1 cellular context compared by ENCODE assay signal in genomic region chr17:75978938-75979704, GRCh38.
TF ChIP-seq lines count a peak whose summit lies in the region.

Gene ACOX1 (minus strand): TSS chr17:75979166. CDS start chr17:75979073, 93 bp downstream.
Gene TEN1 (plus strand): TSS chr17:75979240. CDS start chr17:75986193, 6,953 bp downstream.

TF ChIP-seq in HepG2, 621 proteins besides CTCF, POLR2A, EP300 and RAD21 (continued from another document and continues in another):
- TF ChIP-seq ZNF281 (CRISPR knock-in tag; IDR thresholded peaks at IDR 0.05; ENCODE audit: borderline replicate concordance) (peak; percentile 64; the same call in 1 of the 2 replicates), LRRFIP1 (CRISPR knock-in tag; conservative IDR thresholded peaks at IDR 0.05) (no peak), FIP1L1 (IDR thresholded peaks at IDR 0.05; ENCODE audit: borderline replicate concordance, insufficient read depth, low read depth, low read length) (0 out of 2 replicates have a peak, but pooled peaks have one; percentile 31), SPEN (CRISPR knock-in tag; IDR thresholded peaks at IDR 0.05; ENCODE audit: low read depth) (peak; percentile 89), HMG20A (CRISPR knock-in tag; IDR thresholded peaks at IDR 0.05; ENCODE audit: borderline replicate concordance) (no peak; the same call in none of the 2 replicates), THRA (CRISPR knock-in tag; IDR thresholded peaks at IDR 0.05; ENCODE audit: borderline replicate concordance) (peak; percentile 64), TGIF2 (CRISPR knock-in tag; IDR thresholded peaks at IDR 0.05) (peak; percentile 64), NCOA1 (CRISPR knock-in tag; IDR thresholded peaks at IDR 0.05) (peak; percentile 78), ATF1 (CRISPR knock-in tag; IDR thresholded peaks at IDR 0.05) (peak; percentile 44; the same call in 1 of the 2 replicates), HMGXB4 (CRISPR knock-in tag; IDR thresholded peaks at IDR 0.05; ENCODE audit: borderline replicate concordance in 1 of 2, low read depth in 1 of 2) (peak; percentile 90 to 94), GRHL1 (CRISPR knock-in tag; conservative IDR thresholded peaks at IDR 0.05) (no peak), ZNF549 (CRISPR knock-in tag; IDR thresholded peaks at IDR 0.05) (no peak; the same call in 1 of the 2 replicates), FOXO4 (CRISPR knock-in tag; conservative IDR thresholded peaks at IDR 0.05) (no peak), RFXAP (CRISPR knock-in tag; IDR thresholded peaks at IDR 0.05; ENCODE audit: borderline replicate concordance) (peak; percentile 70), ZNF816 (CRISPR knock-in tag; IDR thresholded peaks at IDR 0.05; ENCODE audit: borderline replicate concordance) (peak; percentile 98; the same call in 1 of the 2 replicates), ZNF318 (CRISPR knock-in tag; IDR thresholded peaks at IDR 0.05) (0 out of 2 replicates have a peak, but pooled peaks have one; percentile 73), SUZ12 (IDR thresholded peaks at IDR 0.05; ENCODE audit: low read depth, low read length) (no peak), ELF4 (CRISPR knock-in tag; IDR thresholded peaks at IDR 0.05; ENCODE audit: borderline replicate concordance) (peak; percentile 98), ZGPAT (CRISPR knock-in tag; IDR thresholded peaks at IDR 0.05) (peak; percentile 96), ZNF468 (CRISPR knock-in tag; IDR thresholded peaks at IDR 0.05) (no peak), ZNF839 (CRISPR knock-in tag; IDR thresholded peaks at IDR 0.05; ENCODE audit: borderline replicate concordance) (peak; percentile 79), SMYD3 (CRISPR knock-in tag; IDR thresholded peaks at IDR 0.05) (0 out of 2 replicates have a peak, but pooled peaks have one; percentile 62), GLMP (CRISPR knock-in tag; IDR thresholded peaks at IDR 0.05; ENCODE audit: borderline replicate concordance) (no peak), HINFP (CRISPR knock-in tag; IDR thresholded peaks at IDR 0.05; ENCODE audit: low read depth) (peak; percentile 34; the same call in 1 of the 2 replicates)
